ENCODE assay signal across 14 cellular contexts in genomic region chr12:117037296-117038022, GRCh38.
"Had no signal": no experiment of that assay in that cellular context is flagged by ENCODE, and none has a peak within 500 bp of the region (broad histone marks: within the 10 kb centered on the region; RNA-seq: fewer than 3 reads in every experiment).

No MANE protein-coding gene starts in this region.

- H3K4me3 ChIP-seq: esophagus squamous epithelium, thoracic aorta had no signal

- H3K36me3 ChIP-seq: esophagus squamous epithelium, thoracic aorta had no signal

- H3K9me3 Mint-ChIP-seq: activated naive CD4-positive, alpha-beta T cell treated with anti-CD3 and anti-CD28 coated beads for 36 hours; activated T-helper 1 cell treated with anti-CD3 and anti-CD28 coated beads, Interleukin-12 subunit alpha, Interleukin-12 subunit beta, Interleukin-2, Interleukin-4 antibody, amounts not matched to agents 30 ng/mL and 10 ng/mL and 1 ng/mL, durations not matched to agents 14 hours and 24 hours and 36 hours; nephron progenitor cell; stimulated activated naive CD8-positive, alpha-beta T cell treated with anti-CD3 and anti-CD28 coated beads, Interleukin-15, Interleukin-2, amounts not matched to agents 100 ng/mL and 50 ng/mL, for 24 hours had no signal

- H3K4me3 Mint-ChIP-seq: activated naive CD4-positive, alpha-beta T cell treated with anti-CD3 and anti-CD28 coated beads for 36 hours; activated T-helper 1 cell treated with anti-CD3 and anti-CD28 coated beads, Interleukin-12 subunit alpha, Interleukin-12 subunit beta, Interleukin-2, Interleukin-4 antibody, amounts not matched to agents 30 ng/mL and 10 ng/mL and 1 ng/mL, durations not matched to agents 14 hours and 24 hours and 36 hours; nephron progenitor cell; stimulated activated naive CD8-positive, alpha-beta T cell treated with anti-CD3 and anti-CD28 coated beads, Interleukin-15, Interleukin-2, amounts not matched to agents 100 ng/mL and 50 ng/mL, for 24 hours had no signal

- H3K27me3 Mint-ChIP-seq: stimulated activated naive CD8-positive, alpha-beta T cell treated with anti-CD3 and anti-CD28 coated beads, Interleukin-15, Interleukin-2, amounts not matched to agents 100 ng/mL and 50 ng/mL, for 24 hours had no signal

- FAIRE-seq: astrocyte, colon, urothelium cell line had no signal

- H3K9me3 ChIP-seq: esophagus squamous epithelium, thoracic aorta had no signal

- DNase-seq: activated naive CD4-positive, alpha-beta T cell treated with anti-CD3 and anti-CD28 coated beads for 36 hours; esophagus squamous epithelium; foreskin fibroblast; mesendoderm; nephron progenitor cell; stimulated activated CD4-positive, alpha-beta T cell treated with anti-CD3 and anti-CD28 coated beads, Interleukin-15, amount 100 ng/mL, for 24 hours; stimulated activated CD4-positive, alpha-beta T cell treated with anti-CD3 and anti-CD28 coated beads, Interleukin-4, amount 100 ng/mL, for 24 hours; T-helper 9 cell had no signal

- H3K27ac ChIP-seq: esophagus squamous epithelium, thoracic aorta had no signal

- H3K27ac Mint-ChIP-seq: activated naive CD4-positive, alpha-beta T cell treated with anti-CD3 and anti-CD28 coated beads for 36 hours; activated T-helper 1 cell treated with anti-CD3 and anti-CD28 coated beads, Interleukin-12 subunit alpha, Interleukin-12 subunit beta, Interleukin-2, Interleukin-4 antibody, amounts not matched to agents 30 ng/mL and 10 ng/mL and 1 ng/mL, durations not matched to agents 14 hours and 24 hours and 36 hours; nephron progenitor cell; stimulated activated naive CD8-positive, alpha-beta T cell treated with anti-CD3 and anti-CD28 coated beads, Interleukin-15, Interleukin-2, amounts not matched to agents 100 ng/mL and 50 ng/mL, for 24 hours had no signal
